18 cellular contexts compared by ENCODE assay signal in the genomic region with DNA sequence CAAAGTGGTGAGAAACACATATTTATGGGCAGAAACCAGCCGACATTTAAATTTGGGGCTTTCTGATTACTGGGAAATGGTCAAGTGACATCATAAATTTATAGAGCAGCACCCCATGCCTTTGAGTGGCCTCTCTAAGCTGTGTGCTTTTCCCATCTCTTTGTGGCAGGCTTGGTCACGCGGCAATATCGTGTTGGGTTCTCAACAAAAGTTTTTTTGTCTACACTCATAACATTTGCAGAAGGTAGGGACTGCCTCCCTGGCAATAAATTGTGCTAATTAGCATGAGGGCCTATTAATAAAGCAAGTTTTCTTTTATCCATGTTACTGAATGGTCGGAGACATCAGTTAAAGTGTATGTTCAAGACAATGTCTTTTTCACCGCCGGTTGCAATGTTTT.
"Had no signal": no experiment of that assay in that cellular context is flagged by ENCODE, and none has a peak within 500 bp of the region (broad histone marks: within the 10 kb centered on the region; RNA-seq: fewer than 3 reads in every experiment).

No MANE protein-coding gene starts in this region.

- H3K4me1 ChIP-seq: psoas muscle had no signal

- H3K27ac Mint-ChIP-seq: activated naive CD4-positive, alpha-beta T cell treated with anti-CD3 and anti-CD28 coated beads for 36 hours; activated naive CD8-positive, alpha-beta T cell treated with anti-CD3 and anti-CD28 coated beads, Interleukin-2, amount 10 ng/mL, durations not matched to agents 7 days and 5 days; activated T-cell treated with anti-CD3 and anti-CD28 coated beads, Interleukin-2, amount 50 U/mL, for 72 hours; immature natural killer cell; naive thymus-derived CD4-positive, alpha-beta T cell; T-helper 1 cell treated with Interleukin-12 subunit alpha and Interleukin-12 subunit beta and Interleukin-4 antibody, amounts not matched to agents 30 μg/mL and 1 μg/mL, for 36 hours; WTC11 had no signal

- H3K9me3 ChIP-seq: psoas muscle had no signal

- H3K9me3 Mint-ChIP-seq: activated naive CD4-positive, alpha-beta T cell treated with anti-CD3 and anti-CD28 coated beads for 36 hours; activated naive CD8-positive, alpha-beta T cell treated with anti-CD3 and anti-CD28 coated beads, Interleukin-2, amount 10 ng/mL, durations not matched to agents 7 days and 5 days; activated T-cell treated with anti-CD3 and anti-CD28 coated beads, Interleukin-2, amount 50 U/mL, for 72 hours; immature natural killer cell; naive thymus-derived CD4-positive, alpha-beta T cell; T-helper 1 cell treated with Interleukin-12 subunit alpha and Interleukin-12 subunit beta and Interleukin-4 antibody, amounts not matched to agents 30 μg/mL and 1 μg/mL, for 36 hours; WTC11 had no signal

- DNase-seq: activated effector memory CD4-positive, alpha-beta T cell treated with Interleukin-2 at 50 U/mL for 16 hours; activated naive CD4-positive, alpha-beta T cell treated with anti-CD3 and anti-CD28 coated beads for 36 hours; activated naive CD8-positive, alpha-beta T cell treated with anti-CD3 and anti-CD28 coated beads, Interleukin-2, amount 10 ng/mL, durations not matched to agents 7 days and 5 days; activated T-cell treated with anti-CD3 and anti-CD28 coated beads, Interleukin-2, amount 50 U/mL, for 72 hours; amniotic stem cell; cerebellar nuclear complex; immature natural killer cell; naive thymus-derived CD4-positive, alpha-beta T cell; psoas muscle; right cardiac atrium; stimulated activated CD4-positive, alpha-beta T cell treated with anti-CD3 and anti-CD28 coated beads, Interleukin-4, amount 100 ng/mL, for 4 hours; stimulated activated naive CD8-positive, alpha-beta T cell treated with anti-CD3 and anti-CD28 coated beads, Interleukin-15, Interleukin-2, amounts not matched to agents 100 U/mL and 50 U/mL, for 24 hours; T1000 had no signal

- H3K4me1 Mint-ChIP-seq: immature natural killer cell had no signal

- H3K27ac ChIP-seq: coronary artery, epithelial cell of prostate, psoas muscle had no signal

- H3K36me3 Mint-ChIP-seq: activated naive CD8-positive, alpha-beta T cell treated with anti-CD3 and anti-CD28 coated beads, Interleukin-2, amount 10 ng/mL, durations not matched to agents 7 days and 5 days; immature natural killer cell; naive thymus-derived CD4-positive, alpha-beta T cell; WTC11 had no signal

- H3K4me3 ChIP-seq: coronary artery, lung, psoas muscle had no signal

- H3K4me3 Mint-ChIP-seq: activated naive CD4-positive, alpha-beta T cell treated with anti-CD3 and anti-CD28 coated beads for 36 hours; activated naive CD8-positive, alpha-beta T cell treated with anti-CD3 and anti-CD28 coated beads, Interleukin-2, amount 10 ng/mL, durations not matched to agents 7 days and 5 days; activated T-cell treated with anti-CD3 and anti-CD28 coated beads, Interleukin-2, amount 50 U/mL, for 72 hours; immature natural killer cell; naive thymus-derived CD4-positive, alpha-beta T cell; T-helper 1 cell treated with Interleukin-12 subunit alpha and Interleukin-12 subunit beta and Interleukin-4 antibody, amounts not matched to agents 30 μg/mL and 1 μg/mL, for 36 hours; WTC11 had no signal
